ENCODE assay signal across 9 cellular contexts in genomic region chr2:33529771-33530481, GRCh38. TPM values are rescaled to one million over a fixed set of nuclear protein-coding genes. Genes with fewer than 3 reads are reported as not detected.
DNase-seq lines count a peak whose midpoint lies in the region; ATAC-seq lines count a peak whose summit lies in the region.
"Had no signal": no experiment of that assay in that cellular context is flagged by ENCODE, and none has a peak within 500 bp of the region (broad histone marks: within the 10 kb centered on the region; RNA-seq: fewer than 3 reads in every experiment).

No MANE protein-coding gene starts in this region.

- H2AK5ac ChIP-seq in mesenchymal stem cell (ENCODE audit: low read length, severe bottlenecking): no peak overlapping the region

- no peaks in the 10 kb centered on the region for H3K27me3 ChIP-seq in mesenchymal stem cell (ENCODE audit: control insufficient read depth in 1 of 2, insufficient read depth in 1 of 2, low read length in 2 of 2)

- H3K4me2 ChIP-seq in mesenchymal stem cell (ENCODE audit: low read length, poor library complexity, severe bottlenecking): no peak overlapping the region

- ATAC-seq in HG02798 (IDR thresholded peaks at IDR 0.05; ENCODE audit: poor library complexity, unreplicated experiment): peak; percentile 34

- H3K4me1 ChIP-seq in mesenchymal stem cell (ENCODE audit: control insufficient read depth, insufficient read depth, low read depth, low read length): peaks cover 2% of the 10 kb centered on the region

- H3K18ac ChIP-seq in mesenchymal stem cell (ENCODE audit: low read depth in 1 of 2, low read length in 2 of 2): peak overlapping the region; percentile 88 to 96

- H2BK12ac ChIP-seq in mesenchymal stem cell (ENCODE audit: low read length in 2 of 2): peak overlapping the region; percentile 7 to 86

- H3K23ac ChIP-seq in mesenchymal stem cell (ENCODE audit: low read length in 2 of 2): no peak overlapping the region

- no peaks in the 10 kb centered on the region for H3K36me3 ChIP-seq in mesenchymal stem cell (ENCODE audit: control insufficient read depth in 1 of 2, insufficient read depth in 2 of 2, low read depth in 1 of 2, low read length in 2 of 2)

- DNase-seq in GM04503 (ENCODE audit: low read depth): peak; percentile 97
- DNase-seq in T1000 (lab: John Stamatoyannopoulos, UW): peak; percentile 77
- peak; percentile 99 for DNase-seq in mesenchymal stem cell
- no peak for DNase-seq in NOMO-1 (lab: John Stamatoyannopoulos, UW; ENCODE audit: unreplicated experiment in 2 of 2)
- DNase-seq in T-helper 9 cell: no peak
- no peak for DNase-seq in activated gamma-delta T cell (lab: John Stamatoyannopoulos, UW)
- DNase-seq in iPS-NIHi11 (ENCODE audit: low spot score): no peak
- DNase-seq: NCI-H1417 treated with DMSO at 0.1 percent for 48 hours had no signal

- H2BK5ac ChIP-seq in mesenchymal stem cell (ENCODE audit: low read depth, low read length, poor library complexity, severe bottlenecking): no peak overlapping the region

- H4K91ac ChIP-seq in mesenchymal stem cell (ENCODE audit: low read length): peak overlapping the region; percentile 93

- H2AFZ ChIP-seq in mesenchymal stem cell (ENCODE audit: low read depth, low read length): peak overlapping the region; percentile 84

- no peaks in the 10 kb centered on the region for H3K79me1 ChIP-seq in mesenchymal stem cell (replicated peaks; ENCODE audit: low read length, poor library complexity, severe bottlenecking)

- no peaks in the 10 kb centered on the region for H3K9me3 ChIP-seq in mesenchymal stem cell (ENCODE audit: control insufficient read depth, low read length)

- peak overlapping the region; percentile 96 for H4K8ac ChIP-seq in mesenchymal stem cell (ENCODE audit: low read length)

- H3K4me3 ChIP-seq in mesenchymal stem cell (ENCODE audit: insufficient read depth in 1 of 2, low read depth in 1 of 2, low read length in 2 of 2): no peak overlapping the region

- H3K4ac ChIP-seq in mesenchymal stem cell (ENCODE audit: low read depth in 1 of 2, low read length in 2 of 2): peak overlapping the region; percentile 76 to 97

- peak overlapping the region; percentile 39 for H2BK120ac ChIP-seq in mesenchymal stem cell (ENCODE audit: low read depth, low read length)

- 7% methylated on average over 4 of the region's 6 CpGs for WGBS in mesenchymal stem cell

- H3K27ac ChIP-seq in mesenchymal stem cell (ENCODE audit: low read length, poor library complexity, severe bottlenecking): peak overlapping the region; percentile 62

- peak overlapping the region; percentile 71 for H3K9ac ChIP-seq in mesenchymal stem cell (ENCODE audit: low read length)

- peak overlapping the region in 1 of 2 experiments; percentile 65 for H3K14ac ChIP-seq in mesenchymal stem cell (ENCODE audit: low read length in 2 of 2)

- no peak overlapping the region for H2BK15ac ChIP-seq in mesenchymal stem cell (ENCODE audit: low read depth, poor library complexity, severe bottlenecking)

RNA-seq across cellular contexts. Expression of gene RASGRP3, which starts 53.5 kb away (rescaled TPM):
- 31.4 TPM for polyA plus RNA-seq in mesenchymal stem cell (2013, experiment 1 of 2)
- polyA plus RNA-seq in mesenchymal stem cell (2013, experiment 2 of 2): 29.3 TPM

Comparison
In these comparisons a context has a peak if more than half of its experiments do, and no peak if none do; other contexts are left out.
1. DNase-seq: peak in GM04503 (single experiment), T1000 (single experiment) and mesenchymal stem cell (single experiment); none in NOMO-1 (0 of 2), T-helper 9 cell (single experiment), activated gamma-delta T cell (single experiment) and iPS-NIHi11 (single experiment).